Comparison of ENCODE assay signal across 8 cellular contexts in the genomic region with DNA sequence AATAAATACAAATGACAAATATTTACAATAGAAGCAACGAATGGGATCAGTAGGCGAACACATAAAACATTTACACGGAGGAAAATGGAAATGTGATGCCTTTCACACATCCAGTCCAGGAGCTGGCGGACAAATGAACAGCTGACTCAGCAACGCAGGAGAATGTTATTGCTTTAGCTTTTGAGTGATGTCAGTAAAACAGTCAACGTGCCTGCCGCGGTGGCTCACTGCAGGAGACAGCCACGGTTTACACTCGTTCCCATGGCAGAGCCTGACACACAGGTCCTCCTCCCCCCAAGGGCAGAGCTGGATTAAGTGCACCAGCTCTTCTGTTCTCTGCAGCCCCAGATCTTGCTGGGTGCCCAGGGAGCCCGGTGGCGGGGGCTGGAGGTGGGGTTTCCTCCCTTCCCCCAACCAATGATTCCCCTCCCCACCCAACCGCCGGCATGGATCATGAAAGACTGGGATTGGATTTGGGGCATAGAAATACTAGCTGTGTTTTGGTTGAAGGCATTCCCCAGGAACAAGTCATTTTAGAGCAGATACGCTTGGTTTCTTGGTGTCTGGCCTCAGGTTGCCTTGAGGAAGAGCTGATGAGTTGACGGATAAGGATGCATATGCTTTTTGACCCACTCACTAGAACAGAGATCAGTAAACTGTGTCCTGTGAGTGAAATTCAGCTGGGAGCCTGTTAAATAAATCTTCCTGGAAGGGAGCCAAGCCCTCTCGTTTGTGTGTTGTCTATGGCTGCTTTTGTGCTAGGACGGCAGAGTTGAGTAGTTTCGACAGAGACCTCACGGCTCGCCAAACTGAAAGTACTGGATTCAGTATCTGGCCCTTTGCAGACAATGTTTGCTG. TPM values are rescaled to one million over a fixed set of nuclear protein-coding genes. Genes with fewer than 3 reads are reported as not detected.
DNase-seq lines count a peak whose midpoint lies in the region; ATAC-seq, FAIRE-seq and TF ChIP-seq lines count a peak whose summit lies in the region.

No MANE protein-coding gene starts in this region.

- no peaks in the 10 kb centered on the region for H3K9me3 ChIP-seq in gastroesophageal sphincter

- no peaks in the 10 kb centered on the region for H3K27me3 ChIP-seq in gastroesophageal sphincter

- no peaks in the 10 kb centered on the region for H3K36me3 ChIP-seq in gastroesophageal sphincter

- peaks cover 16% of the 10 kb centered on the region for H3K4me1 Mint-ChIP-seq in progenitor cell of endocrine pancreas (ENCODE audit: low read depth)

- TF ChIP-seq EP300 in gastroesophageal sphincter (IDR thresholded peaks at IDR 0.05), result no peak

- TF ChIP-seq POLR2A in gastroesophageal sphincter (IDR thresholded peaks at IDR 0.05), result no peak

- peak; percentile 22 for ATAC-seq in gastroesophageal sphincter
- peak; percentile 73 for ATAC-seq in sciatic nerve
- ATAC-seq in GM21526 (IDR thresholded peaks at IDR 0.05; ENCODE audit: low FRiP score, unreplicated experiment), result no peak

- intact Hi-C loops in sciatic nerve (cut with DNase I), result no loop called here

- H3K27ac ChIP-seq in gastroesophageal sphincter, result peak overlapping the region in 3 of 4 donors; percentile 44 to 58 (median 54)

- peaks cover 19% of the 10 kb centered on the region for H3K27me3 Mint-ChIP-seq in progenitor cell of endocrine pancreas

- TF ChIP-seq CTCF in gastroesophageal sphincter (IDR thresholded peaks at IDR 0.05), result no peak
- no peak for TF ChIP-seq CTCF in progenitor cell of endocrine pancreas (IDR thresholded peaks at IDR 0.05; ENCODE audit: unreplicated experiment)

- no peak overlapping the region for H3K4me3 Mint-ChIP-seq in progenitor cell of endocrine pancreas (ENCODE audit: low read depth)

- H3K9me3 Mint-ChIP-seq in progenitor cell of endocrine pancreas (ENCODE audit: low read depth), result no peaks in the 10 kb centered on the region

- WGBS in gastroesophageal sphincter (ENCODE audit: low coverage in 1 of 2), 2 donors, result 18 to 34% methylated on average over 8 to 14 of the region's 21 CpGs

- no peak for FAIRE-seq in RCC 7860 (lab: Jason Lieb, UNC)

- peak overlapping the region in 1 of 2 donors; percentile 20 for H3K4me3 ChIP-seq in gastroesophageal sphincter

- peaks cover 0 to 62% (median 35%) of the 10 kb centered on the region in 3 donors for H3K4me1 ChIP-seq in gastroesophageal sphincter

- H3K27ac Mint-ChIP-seq in progenitor cell of endocrine pancreas, result no peak overlapping the region

- H3K36me3 Mint-ChIP-seq in progenitor cell of endocrine pancreas (ENCODE audit: insufficient read depth), result peaks cover 21% of the 10 kb centered on the region

- DNase-seq in GOT3 (lab: John Stamatoyannopoulos, UW), result peak; percentile 18
- peak; percentile 22 for DNase-seq in RCC 7860 (ENCODE audit: low spot score)
- DNase-seq in sciatic nerve (ENCODE audit: low spot score), result no peak
- no peak for DNase-seq in progenitor cell of endocrine pancreas (ENCODE audit: low spot score, unreplicated experiment)
- no peak for DNase-seq in NOMO-1 (lab: John Stamatoyannopoulos, UW; ENCODE audit: unreplicated experiment in 2 of 2)
- DNase-seq in OCI-M2 (lab: John Stamatoyannopoulos, UW; ENCODE audit: unreplicated experiment), result no peak

RNA-seq across cellular contexts. Expression of a gene that starts 12.5 kb away (rescaled TPM):
- total RNA-seq in gastroesophageal sphincter, result 100 to 1,000 TPM in 2 of 4 donors, 10 to 100 TPM in 2; 34.1 to 116 (median 84.6) TPM
- 3.6 TPM for total RNA-seq in sciatic nerve
- total RNA-seq in progenitor cell of endocrine pancreas, result 12.2 and 20.2 TPM in 2 replicates

Comparison
In these comparisons a context has a peak if more than half of its experiments do, and no peak if none do; other contexts are left out.
1. DNase-seq: peak in GOT3 (single experiment) and RCC 7860 (single experiment); none in sciatic nerve (single experiment), progenitor cell of endocrine pancreas (single experiment), NOMO-1 (0 of 2) and OCI-M2 (single experiment).